Comparison of ENCODE assay signal across 14 cellular contexts in the genomic region with DNA sequence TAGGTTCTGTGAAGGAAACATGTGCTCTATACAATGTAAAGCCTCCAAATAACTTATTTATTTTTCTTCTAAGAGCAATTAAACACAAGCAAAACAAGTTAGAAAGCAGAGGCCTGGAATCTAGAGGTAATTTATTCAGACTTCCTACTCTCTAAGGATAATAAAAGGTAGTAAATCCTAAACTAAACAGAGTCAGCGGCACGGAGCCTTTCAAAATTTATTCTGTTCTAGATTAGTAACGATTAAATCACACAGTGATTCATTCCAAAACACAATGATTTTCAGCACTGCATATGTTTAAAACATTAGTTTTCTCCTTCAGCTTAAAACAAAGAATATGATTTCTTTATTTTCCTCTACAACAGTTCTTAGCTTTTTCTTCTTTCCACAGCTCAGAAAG.
"Had no signal": no experiment of that assay in that cellular context is flagged by ENCODE, and none has a peak within 500 bp of the region (broad histone marks: within the 10 kb centered on the region; RNA-seq: fewer than 3 reads in every experiment).

No MANE protein-coding gene starts in this region.

- H3K4me3 ChIP-seq: esophagus squamous epithelium, prostate gland, right lobe of liver, spleen, thoracic aorta, upper lobe of right lung had no signal

- H3K27ac ChIP-seq: esophagus squamous epithelium, prostate gland, right lobe of liver, spleen, thoracic aorta, upper lobe of right lung had no signal

- H3K9me3 ChIP-seq: esophagus squamous epithelium, prostate gland, right lobe of liver, thoracic aorta, upper lobe of right lung had no signal

- ATAC-seq: activated T-helper 17 cell treated with anti-CD3 and anti-CD28 coated beads, Interleukin-2, amount 50 U/mL, for 72 hours; right lobe of liver; stimulated activated naive CD8-positive, alpha-beta T cell treated with anti-CD3 and anti-CD28 coated beads, Interleukin-15, amount 100 ng/mL, for 72 hours; upper lobe of right lung had no signal

- H3K27me3 ChIP-seq: esophagus squamous epithelium, right lobe of liver, spleen, upper lobe of right lung had no signal

- DNase-seq: activated CD4-positive, alpha-beta T cell treated with anti-CD3 and anti-CD28 coated beads, Interleukin-2, amount 50 U/mL, for 4 hours; activated CD4-positive, CD25-positive, alpha-beta regulatory T cell treated with anti-CD3 and anti-CD28 coated beads, Interleukin-2, amount 50 U/mL, for 72 hours; activated naive CD4-positive, alpha-beta T cell treated with Interleukin-2 at 50 U/mL for 16 hours; activated T-cell treated with anti-CD3 and anti-CD28 coated beads for 4 hours; esophagus squamous epithelium; right lobe of liver; spleen; stimulated activated CD4-positive, alpha-beta T cell treated with anti-CD3 and anti-CD28 coated beads, Interleukin-1b, Interleukin-23, amount 100 ng/mL, for 48 hours; stimulated activated naive CD8-positive, alpha-beta T cell treated with anti-CD3 and anti-CD28 coated beads, Interleukin-15, amount 100 ng/mL, for 72 hours; SW 1271; upper lobe of right lung had no signal

- H3K36me3 ChIP-seq: esophagus squamous epithelium, prostate gland, right lobe of liver, spleen, thoracic aorta, upper lobe of right lung had no signal

- H3K4me1 ChIP-seq: prostate gland, right lobe of liver, spleen, upper lobe of right lung had no signal
